In genomic region chr17:3692346-3692745, GRCh38 we compare ENCODE assay signal across 1 cellular context.
TF ChIP-seq lines count a peak whose summit lies in the region.

No MANE protein-coding gene starts in this region.

TF ChIP-seq in GM23338, 12 proteins besides CTCF, POLR2A, EP300 and RAD21:
- no peak for TF ChIP-seq ETS1 (IDR thresholded peaks at IDR 0.05)
- no peak for TF ChIP-seq ZNF114 (CRISPR knock-in tag; IDR thresholded peaks at IDR 0.05)
- TF ChIP-seq JUNB (IDR thresholded peaks at IDR 0.05; ENCODE audit: unreplicated experiment): no peak
- no peak for TF ChIP-seq EZH2phosphoT487 (IDR thresholded peaks at IDR 0.05; ENCODE audit: unreplicated experiment)
- TF ChIP-seq ZNF462 (CRISPR knock-in tag; IDR thresholded peaks at IDR 0.05): no peak
- TF ChIP-seq CREB1 (CRISPR knock-in tag; IDR thresholded peaks at IDR 0.05; ENCODE audit: low read depth): no peak
- no peak for TF ChIP-seq NANOG (IDR thresholded peaks at IDR 0.05; ENCODE audit: borderline replicate concordance)
- TF ChIP-seq ZNF331 (CRISPR knock-in tag; IDR thresholded peaks at IDR 0.05; ENCODE audit: low read depth): no peak
